Comparison of ENCODE assay signal across 20 cellular contexts in the genomic region with DNA sequence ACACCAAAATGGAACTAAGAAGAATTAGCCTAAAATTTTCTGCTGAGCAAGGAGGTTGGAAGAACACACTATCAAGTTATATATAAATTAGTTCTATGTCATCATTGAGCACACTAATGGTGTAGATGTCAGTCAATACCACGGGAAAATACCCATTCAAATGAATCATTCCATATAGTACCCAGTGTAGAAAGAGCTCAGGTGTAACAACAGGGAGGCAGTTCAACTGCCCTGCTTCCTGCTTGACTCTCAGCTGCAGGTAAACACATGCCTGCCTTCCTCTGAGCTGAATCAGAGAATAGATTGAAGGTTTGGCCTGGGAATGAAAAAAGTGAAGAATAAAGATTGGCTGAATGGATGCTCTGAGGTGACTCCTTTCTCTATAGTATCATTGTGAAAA.
DNase-seq lines count a peak whose midpoint lies in the region; ATAC-seq, FAIRE-seq and TF ChIP-seq lines count a peak whose summit lies in the region.
"Had no signal": no experiment of that assay in that cellular context is flagged by ENCODE, and none has a peak within 500 bp of the region (broad histone marks: within the 10 kb centered on the region; RNA-seq: fewer than 3 reads in every experiment).

No MANE protein-coding gene starts in this region.

- H4K20me1 ChIP-seq in PC-3 (ENCODE audit: low read length): no peaks in the 10 kb centered on the region
- H4K20me1 ChIP-seq in keratinocyte (ENCODE audit: control insufficient read depth, extremely low read depth, insufficient read depth, low read length): no peaks in the 10 kb centered on the region
- H4K20me1 ChIP-seq: BLaER1 had no signal

- H3K9me3 ChIP-seq in PC-3 (ENCODE audit: low read length) (no peaks in the 10 kb centered on the region; the same call in 1 of the 2 replicates), RWPE2 (ENCODE audit: severe bottlenecking) (no peaks in the 10 kb centered on the region), keratinocyte (ENCODE audit: control insufficient read depth, low read depth, low read length) (no peaks in the 10 kb centered on the region)

- peak overlapping the region; percentile 48 for H3K27ac ChIP-seq in PC-3 (ENCODE audit: low read length)
- peak overlapping the region; percentile 2 for H3K27ac ChIP-seq in RWPE2 (ENCODE audit: poor library complexity, severe bottlenecking)
- peak overlapping the region; percentile 59 for H3K27ac ChIP-seq in keratinocyte (ENCODE audit: control insufficient read depth, insufficient read depth, low read length)
- H3K27ac ChIP-seq: BLaER1, C4-2B had no signal

- no TSS peak for BruUV-seq in PC-3 (replicated peaks; lab: Mats Ljungman, UMichigan)

- no peak for ATAC-seq in PC-3
- ATAC-seq in RWPE2 (ENCODE audit: low read depth): peak; percentile 92
- no peak for ATAC-seq in GM21381 (IDR thresholded peaks at IDR 0.05; ENCODE audit: unreplicated experiment)
- ATAC-seq: GM23338, HCT116 had no signal

- H3F3A ChIP-seq in PC-3 (ENCODE audit: low read length, unreplicated experiment): no peaks in the 10 kb centered on the region

- POLR2A ChIA-PET in PC-3 (lab: Charles Lee; ENCODE audit: unreplicated experiment): interaction anchor here (0.6 kb wide), 1 partner anchor 11 kb away, joined by 4 read pairs; no protein-coding TSS in a partner anchor

- H3K4me3 ChIP-seq in PC-3 (ENCODE audit: low read length) (no peak overlapping the region), RWPE2 (ENCODE audit: severe bottlenecking) (no peak overlapping the region), epithelial cell of esophagus (ENCODE audit: low read length) (no peak overlapping the region), keratinocyte (ENCODE audit: control insufficient read depth in 2 of 3, extremely low read depth in 1 of 3, insufficient read depth in 2 of 3, low read depth in 1 of 3, low read length in 3 of 3) (no peak overlapping the region)
- H3K4me3 ChIP-seq: BLaER1, GM23338 had no signal

- H3K36me3 ChIP-seq in PC-3 (ENCODE audit: low read depth, low read length): no peaks in the 10 kb centered on the region
- no peaks in the 10 kb centered on the region for H3K36me3 ChIP-seq in RWPE2 (ENCODE audit: low read depth)
- H3K36me3 ChIP-seq in keratinocyte (ENCODE audit: control insufficient read depth in 2 of 2, extremely low read depth in 1 of 2, insufficient read depth in 2 of 2, low read length in 2 of 2): no peaks in the 10 kb centered on the region
- H3K36me3 ChIP-seq: BLaER1 had no signal

- FAIRE-seq in keratinocyte (lab: Jason Lieb, UNC): peak; percentile 95
- FAIRE-seq: GM12891, GM18507 had no signal

- CTCF ChIA-PET in PC-3 (lab: Charles Lee): no interaction called here

- H3K79me2 ChIP-seq in PC-3 (ENCODE audit: low read length) (no peaks in the 10 kb centered on the region), keratinocyte (ENCODE audit: control insufficient read depth, insufficient read depth, low read length) (no peaks in the 10 kb centered on the region)

- DNase-seq in PC-3 (peak; percentile 31), RWPE2 (ENCODE audit: low spot score) (no peak), epithelial cell of esophagus (ENCODE audit: low read depth) (peak; percentile 96), keratinocyte (ENCODE audit: low read depth, low spot score) (peak; percentile 58), HuH-7.5 (ENCODE audit: low spot score) (no peak), OCI-M1 (lab: John Stamatoyannopoulos, UW) (no peak)
- DNase-seq: Calu3; CD4-positive, alpha-beta T cell; COR-L47; DMS53; DMS79 treated with DMSO at 0.1 percent for 48 hours; GF-D8; H9 had no signal

- H3K9me2 ChIP-seq in PC-3 (replicated peaks; ENCODE audit: low read length): no peaks in the 10 kb centered on the region

- dilution Hi-C loops in keratinocyte (cut with MboI; ENCODE audit: extremely low pct_ligation_motif_present, low sequenced_read_pairs): no loop called here

- H2AFZ ChIP-seq in PC-3 (ENCODE audit: low read length) (no peak overlapping the region), keratinocyte (ENCODE audit: control insufficient read depth, low read length) (no peak overlapping the region)
- H2AFZ ChIP-seq: GM23338 had no signal

- H3K4me1 ChIP-seq in PC-3 (ENCODE audit: insufficient read depth, low read length): peaks cover 4% of the 10 kb centered on the region; the same call in 1 of the 2 replicates
- peaks cover 13% of the 10 kb centered on the region for H3K4me1 ChIP-seq in RWPE2 (ENCODE audit: insufficient read depth, poor library complexity, severe bottlenecking)
- peaks cover 13% of the 10 kb centered on the region for H3K4me1 ChIP-seq in keratinocyte (ENCODE audit: control insufficient read depth, extremely low read depth, insufficient read depth, low read length)
- H3K4me1 ChIP-seq: BLaER1 had no signal

- intact Hi-C loops in PC-3 (cut with micrococcal nuclease): no loop called here

- H3K4me2 ChIP-seq in PC-3 (ENCODE audit: low read length) (no peak overlapping the region), keratinocyte (ENCODE audit: control insufficient read depth, extremely low read depth, insufficient read depth, low read depth, low read length) (no peak overlapping the region)
- H3K4me2 ChIP-seq: BLaER1, GM23338 had no signal

- TF ChIP-seq CTCF in PC-3 (conservative IDR thresholded peaks at IDR 0.05; ENCODE audit: low read depth, low read length) (no peak), RWPE2 (IDR thresholded peaks at IDR 0.05; ENCODE audit: poor library complexity, severe bottlenecking) (no peak), epithelial cell of esophagus (IDR thresholded peaks at IDR 0.05; ENCODE audit: insufficient read depth, low read depth, low read length, missing control alignments) (no peak), keratinocyte (optimal IDR thresholded peaks at IDR 0.05 in 1 of 3, IDR thresholded peaks at IDR 0.05 in 1 of 3, conservative IDR thresholded peaks at IDR 0.05 in 1 of 3; ENCODE audit: extremely low read depth in 1 of 3, insufficient read depth in 2 of 3, low read length in 3 of 3) (no peak)

- no peaks in the 10 kb centered on the region for H3K9me1 ChIP-seq in keratinocyte (ENCODE audit: control insufficient read depth, extremely low read depth, insufficient read depth, low read length)

- no peak overlapping the region for H3K9ac ChIP-seq in PC-3 (ENCODE audit: low read length)
- H3K9ac ChIP-seq in keratinocyte (ENCODE audit: control insufficient read depth, extremely low read depth, insufficient read depth, low read length): no peak overlapping the region
- H3K9ac ChIP-seq: BLaER1 had no signal

- H3K27me3 ChIP-seq in PC-3 (ENCODE audit: low read length): no peaks in the 10 kb centered on the region
- no peaks in the 10 kb centered on the region for H3K27me3 ChIP-seq in RWPE2 (ENCODE audit: insufficient read depth, poor library complexity, severe bottlenecking)
- H3K27me3 ChIP-seq in keratinocyte (ENCODE audit: control insufficient read depth, extremely low read depth, insufficient read depth, low read length): no peaks in the 10 kb centered on the region
- H3K27me3 ChIP-seq: BLaER1 had no signal

Comparison
In these comparisons a context has a peak if more than half of its experiments do, and no peak if none do; other contexts are left out.
1. DNase-seq: peak in PC-3 (single experiment), epithelial cell of esophagus (single experiment) and keratinocyte (single experiment); none in RWPE2 (single experiment), HuH-7.5 (single experiment) and OCI-M1 (single experiment).
2. H3K27ac ChIP-seq: peak in every context shown above with its lines; median percentile 59 in keratinocyte; 48 in PC-3; 2 in RWPE2.